Comparison of ENCODE assay signal across 1 cellular context in the genomic region with DNA sequence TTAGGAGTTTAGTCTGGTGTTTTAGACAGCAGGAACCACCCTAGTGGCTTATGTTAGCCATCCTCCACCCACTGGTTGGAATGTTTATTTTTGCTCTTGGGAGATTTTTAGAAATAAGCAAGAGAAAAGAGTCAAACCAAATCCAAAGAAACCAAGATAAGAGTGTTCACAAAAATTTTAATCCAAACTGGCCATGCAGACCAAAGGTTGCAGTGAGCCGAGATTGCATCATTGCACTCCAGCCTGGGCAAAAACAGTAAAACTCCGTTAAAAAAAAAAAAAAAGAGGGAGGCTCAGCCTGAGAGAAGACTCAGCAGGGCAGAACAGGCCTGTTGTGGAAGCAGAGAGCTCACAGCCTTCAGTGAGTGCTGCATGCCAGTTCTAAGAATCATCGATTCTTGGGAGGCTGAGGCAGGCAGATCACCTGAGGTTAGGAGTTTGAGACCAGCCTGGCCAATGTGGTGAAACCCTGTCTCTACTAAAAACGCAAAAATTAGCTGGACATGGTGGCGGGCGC.
A peak's percentile ranks its signal among the peaks of the same experiment; 100 is the strongest.
TF ChIP-seq lines count a peak whose summit lies in the region.

No MANE protein-coding gene starts in this region.

TF ChIP-seq in HepG2, 621 proteins besides CTCF, POLR2A, EP300 and RAD21 (continued from another document and continues in another):
- TF ChIP-seq, protein P1, sequence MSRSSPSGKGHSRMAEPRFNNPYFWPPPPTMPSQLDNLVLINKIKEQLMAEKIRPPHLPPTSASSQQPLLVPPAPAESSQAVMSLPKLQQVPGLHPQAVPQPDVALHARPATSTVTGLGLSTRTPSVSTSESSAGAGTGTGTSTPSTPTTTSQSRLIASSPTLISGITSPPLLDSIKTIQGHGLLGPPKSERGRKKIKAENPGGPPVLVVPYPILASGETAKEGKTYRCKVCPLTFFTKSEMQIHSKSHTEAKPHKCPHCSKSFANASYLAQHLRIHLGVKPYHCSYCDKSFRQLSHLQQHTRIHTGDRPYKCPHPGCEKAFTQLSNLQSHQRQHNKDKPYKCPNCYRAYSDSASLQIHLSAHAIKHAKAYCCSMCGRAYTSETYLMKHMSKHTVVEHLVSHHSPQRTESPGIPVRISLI (CRISPR knock-in tag; IDR thresholded peaks at IDR 0.05; ENCODE audit: borderline replicate concordance): peak; percentile 98
- TF ChIP-seq NCOA1 (CRISPR knock-in tag; IDR thresholded peaks at IDR 0.05) (0 out of 2 replicates have a peak, but pooled peaks have one; percentile 56), ZNF674 (CRISPR knock-in tag; IDR thresholded peaks at IDR 0.05; ENCODE audit: low read depth) (0 out of 2 replicates have a peak, but pooled peaks have one; percentile 8), ZNF770 (CRISPR knock-in tag; IDR thresholded peaks at IDR 0.05) (peak; percentile 73; the same call in 1 of the 2 replicates), RCOR2 (CRISPR knock-in tag; IDR thresholded peaks at IDR 0.05) (peak; percentile 80), HDAC1 (CRISPR knock-in tag; IDR thresholded peaks at IDR 0.05) (peak; percentile 37; the same call in 1 of the 2 replicates), NFKBIZ (CRISPR knock-in tag; IDR thresholded peaks at IDR 0.05) (no peak), KDM4B (CRISPR knock-in tag; IDR thresholded peaks at IDR 0.05) (no peak), ZSCAN9 (CRISPR knock-in tag; IDR thresholded peaks at IDR 0.05; ENCODE audit: borderline replicate concordance) (peak; percentile 61; the same call in 1 of the 2 replicates), ISL2 (CRISPR knock-in tag; IDR thresholded peaks at IDR 0.05) (peak; percentile 74), BRCA1 (CRISPR knock-in tag; IDR thresholded peaks at IDR 0.05) (no peak), NCOR1 (IDR thresholded peaks at IDR 0.05; ENCODE audit: borderline replicate concordance, low read length) (peak; percentile 48), ATF7 (IDR thresholded peaks at IDR 0.05) (peak; percentile 87), ATF7 (CRISPR knock-in tag; IDR thresholded peaks at IDR 0.05) (peak; percentile 47; the same call in 1 of the 2 replicates), ZNF296 (CRISPR knock-in tag; conservative IDR thresholded peaks at IDR 0.05) (no peak), REPIN1 (CRISPR knock-in tag; IDR thresholded peaks at IDR 0.05; ENCODE audit: borderline replicate concordance, low read depth) (peak; percentile 60; the same call in 1 of the 2 replicates), KLF16 (CRISPR knock-in tag; IDR thresholded peaks at IDR 0.05) (peak in 1 of 2 experiments; percentile 49; a peak in 1 of 4 replicates), PPARG (CRISPR knock-in tag; conservative IDR thresholded peaks at IDR 0.05) (peak; percentile 92), ZNF878 (CRISPR knock-in tag; IDR thresholded peaks at IDR 0.05) (peak; percentile 45; the same call in 1 of the 2 replicates), KDM5B (CRISPR knock-in tag; IDR thresholded peaks at IDR 0.05; ENCODE audit: borderline replicate concordance) (peak; percentile 34; the same call in 1 of the 2 replicates), ZSCAN25 (CRISPR knock-in tag; IDR thresholded peaks at IDR 0.05) (0 out of 2 replicates have a peak, but pooled peaks have one; percentile 46), U2AF2 (IDR thresholded peaks at IDR 0.05; ENCODE audit: low read depth, low read length) (no peak), FOXK2 (IDR thresholded peaks at IDR 0.05) (no peak), MLXIP (CRISPR knock-in tag; IDR thresholded peaks at IDR 0.05; ENCODE audit: borderline replicate concordance) (no peak), ZMYM3 (CRISPR knock-in tag; IDR thresholded peaks at IDR 0.05) (peak; percentile 42), CREM (IDR thresholded peaks at IDR 0.05) (peak; percentile 47; the same call in 1 of the 2 replicates), CREM (CRISPR knock-in tag; IDR thresholded peaks at IDR 0.05) (no peak), KDM1A (CRISPR knock-in tag; IDR thresholded peaks at IDR 0.05) (peak; percentile 60), FOXA3 (CRISPR knock-in tag; IDR thresholded peaks at IDR 0.05) (peak; percentile 55), ELF4 (CRISPR knock-in tag; IDR thresholded peaks at IDR 0.05; ENCODE audit: borderline replicate concordance) (0 out of 2 replicates have a peak, but pooled peaks have one; percentile 42)
- TF ChIP-seq, protein P2, sequence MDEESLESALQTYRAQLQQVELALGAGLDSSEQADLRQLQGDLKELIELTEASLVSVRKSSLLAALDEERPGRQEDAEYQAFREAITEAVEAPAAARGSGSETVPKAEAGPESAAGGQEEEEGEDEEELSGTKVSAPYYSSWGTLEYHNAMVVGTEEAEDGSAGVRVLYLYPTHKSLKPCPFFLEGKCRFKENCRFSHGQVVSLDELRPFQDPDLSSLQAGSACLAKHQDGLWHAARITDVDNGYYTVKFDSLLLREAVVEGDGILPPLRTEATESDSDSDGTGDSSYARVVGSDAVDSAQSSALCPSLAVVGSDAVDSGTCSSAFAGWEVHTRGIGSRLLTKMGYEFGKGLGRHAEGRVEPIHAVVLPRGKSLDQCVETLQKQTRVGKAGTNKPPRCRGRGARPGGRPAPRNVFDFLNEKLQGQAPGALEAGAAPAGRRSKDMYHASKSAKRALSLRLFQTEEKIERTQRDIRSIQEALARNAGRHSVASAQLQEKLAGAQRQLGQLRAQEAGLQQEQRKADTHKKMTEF (CRISPR knock-in tag; IDR thresholded peaks at IDR 0.05): peak; percentile 64; the same call in 1 of the 2 replicates
- TF ChIP-seq, protein P3, sequence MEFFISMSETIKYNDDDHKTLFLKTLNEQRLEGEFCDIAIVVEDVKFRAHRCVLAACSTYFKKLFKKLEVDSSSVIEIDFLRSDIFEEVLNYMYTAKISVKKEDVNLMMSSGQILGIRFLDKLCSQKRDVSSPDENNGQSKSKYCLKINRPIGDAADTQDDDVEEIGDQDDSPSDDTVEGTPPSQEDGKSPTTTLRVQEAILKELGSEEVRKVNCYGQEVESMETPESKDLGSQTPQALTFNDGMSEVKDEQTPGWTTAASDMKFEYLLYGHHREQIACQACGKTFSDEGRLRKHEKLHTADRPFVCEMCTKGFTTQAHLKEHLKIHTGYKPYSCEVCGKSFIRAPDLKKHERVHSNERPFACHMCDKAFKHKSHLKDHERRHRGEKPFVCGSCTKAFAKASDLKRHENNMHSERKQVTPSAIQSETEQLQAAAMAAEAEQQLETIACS (CRISPR knock-in tag; IDR thresholded peaks at IDR 0.05): no peak
- TF ChIP-seq, protein P4, sequence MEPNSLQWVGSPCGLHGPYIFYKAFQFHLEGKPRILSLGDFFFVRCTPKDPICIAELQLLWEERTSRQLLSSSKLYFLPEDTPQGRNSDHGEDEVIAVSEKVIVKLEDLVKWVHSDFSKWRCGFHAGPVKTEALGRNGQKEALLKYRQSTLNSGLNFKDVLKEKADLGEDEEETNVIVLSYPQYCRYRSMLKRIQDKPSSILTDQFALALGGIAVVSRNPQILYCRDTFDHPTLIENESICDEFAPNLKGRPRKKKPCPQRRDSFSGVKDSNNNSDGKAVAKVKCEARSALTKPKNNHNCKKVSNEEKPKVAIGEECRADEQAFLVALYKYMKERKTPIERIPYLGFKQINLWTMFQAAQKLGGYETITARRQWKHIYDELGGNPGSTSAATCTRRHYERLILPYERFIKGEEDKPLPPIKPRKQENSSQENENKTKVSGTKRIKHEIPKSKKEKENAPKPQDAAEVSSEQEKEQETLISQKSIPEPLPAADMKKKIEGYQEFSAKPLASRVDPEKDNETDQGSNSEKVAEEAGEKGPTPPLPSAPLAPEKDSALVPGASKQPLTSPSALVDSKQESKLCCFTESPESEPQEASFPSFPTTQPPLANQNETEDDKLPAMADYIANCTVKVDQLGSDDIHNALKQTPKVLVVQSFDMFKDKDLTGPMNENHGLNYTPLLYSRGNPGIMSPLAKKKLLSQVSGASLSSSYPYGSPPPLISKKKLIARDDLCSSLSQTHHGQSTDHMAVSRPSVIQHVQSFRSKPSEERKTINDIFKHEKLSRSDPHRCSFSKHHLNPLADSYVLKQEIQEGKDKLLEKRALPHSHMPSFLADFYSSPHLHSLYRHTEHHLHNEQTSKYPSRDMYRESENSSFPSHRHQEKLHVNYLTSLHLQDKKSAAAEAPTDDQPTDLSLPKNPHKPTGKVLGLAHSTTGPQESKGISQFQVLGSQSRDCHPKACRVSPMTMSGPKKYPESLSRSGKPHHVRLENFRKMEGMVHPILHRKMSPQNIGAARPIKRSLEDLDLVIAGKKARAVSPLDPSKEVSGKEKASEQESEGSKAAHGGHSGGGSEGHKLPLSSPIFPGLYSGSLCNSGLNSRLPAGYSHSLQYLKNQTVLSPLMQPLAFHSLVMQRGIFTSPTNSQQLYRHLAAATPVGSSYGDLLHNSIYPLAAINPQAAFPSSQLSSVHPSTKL (CRISPR knock-in tag; IDR thresholded peaks at IDR 0.05): peak; percentile 59
- TF ChIP-seq, protein P5, sequence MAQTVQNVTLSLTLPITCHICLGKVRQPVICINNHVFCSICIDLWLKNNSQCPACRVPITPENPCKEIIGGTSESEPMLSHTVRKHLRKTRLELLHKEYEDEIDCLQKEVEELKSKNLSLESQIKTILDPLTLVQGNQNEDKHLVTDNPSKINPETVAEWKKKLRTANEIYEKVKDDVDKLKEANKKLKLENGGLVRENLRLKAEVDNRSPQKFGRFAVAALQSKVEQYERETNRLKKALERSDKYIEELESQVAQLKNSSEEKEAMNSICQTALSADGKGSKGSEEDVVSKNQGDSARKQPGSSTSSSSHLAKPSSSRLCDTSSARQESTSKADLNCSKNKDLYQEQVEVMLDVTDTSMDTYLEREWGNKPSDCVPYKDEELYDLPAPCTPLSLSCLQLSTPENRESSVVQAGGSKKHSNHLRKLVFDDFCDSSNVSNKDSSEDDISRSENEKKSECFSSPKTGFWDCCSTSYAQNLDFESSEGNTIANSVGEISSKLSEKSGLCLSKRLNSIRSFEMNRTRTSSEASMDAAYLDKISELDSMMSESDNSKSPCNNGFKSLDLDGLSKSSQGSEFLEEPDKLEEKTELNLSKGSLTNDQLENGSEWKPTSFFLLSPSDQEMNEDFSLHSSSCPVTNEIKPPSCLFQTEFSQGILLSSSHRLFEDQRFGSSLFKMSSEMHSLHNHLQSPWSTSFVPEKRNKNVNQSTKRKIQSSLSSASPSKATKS (CRISPR knock-in tag; IDR thresholded peaks at IDR 0.05): no peak
- TF ChIP-seq, protein P6, sequence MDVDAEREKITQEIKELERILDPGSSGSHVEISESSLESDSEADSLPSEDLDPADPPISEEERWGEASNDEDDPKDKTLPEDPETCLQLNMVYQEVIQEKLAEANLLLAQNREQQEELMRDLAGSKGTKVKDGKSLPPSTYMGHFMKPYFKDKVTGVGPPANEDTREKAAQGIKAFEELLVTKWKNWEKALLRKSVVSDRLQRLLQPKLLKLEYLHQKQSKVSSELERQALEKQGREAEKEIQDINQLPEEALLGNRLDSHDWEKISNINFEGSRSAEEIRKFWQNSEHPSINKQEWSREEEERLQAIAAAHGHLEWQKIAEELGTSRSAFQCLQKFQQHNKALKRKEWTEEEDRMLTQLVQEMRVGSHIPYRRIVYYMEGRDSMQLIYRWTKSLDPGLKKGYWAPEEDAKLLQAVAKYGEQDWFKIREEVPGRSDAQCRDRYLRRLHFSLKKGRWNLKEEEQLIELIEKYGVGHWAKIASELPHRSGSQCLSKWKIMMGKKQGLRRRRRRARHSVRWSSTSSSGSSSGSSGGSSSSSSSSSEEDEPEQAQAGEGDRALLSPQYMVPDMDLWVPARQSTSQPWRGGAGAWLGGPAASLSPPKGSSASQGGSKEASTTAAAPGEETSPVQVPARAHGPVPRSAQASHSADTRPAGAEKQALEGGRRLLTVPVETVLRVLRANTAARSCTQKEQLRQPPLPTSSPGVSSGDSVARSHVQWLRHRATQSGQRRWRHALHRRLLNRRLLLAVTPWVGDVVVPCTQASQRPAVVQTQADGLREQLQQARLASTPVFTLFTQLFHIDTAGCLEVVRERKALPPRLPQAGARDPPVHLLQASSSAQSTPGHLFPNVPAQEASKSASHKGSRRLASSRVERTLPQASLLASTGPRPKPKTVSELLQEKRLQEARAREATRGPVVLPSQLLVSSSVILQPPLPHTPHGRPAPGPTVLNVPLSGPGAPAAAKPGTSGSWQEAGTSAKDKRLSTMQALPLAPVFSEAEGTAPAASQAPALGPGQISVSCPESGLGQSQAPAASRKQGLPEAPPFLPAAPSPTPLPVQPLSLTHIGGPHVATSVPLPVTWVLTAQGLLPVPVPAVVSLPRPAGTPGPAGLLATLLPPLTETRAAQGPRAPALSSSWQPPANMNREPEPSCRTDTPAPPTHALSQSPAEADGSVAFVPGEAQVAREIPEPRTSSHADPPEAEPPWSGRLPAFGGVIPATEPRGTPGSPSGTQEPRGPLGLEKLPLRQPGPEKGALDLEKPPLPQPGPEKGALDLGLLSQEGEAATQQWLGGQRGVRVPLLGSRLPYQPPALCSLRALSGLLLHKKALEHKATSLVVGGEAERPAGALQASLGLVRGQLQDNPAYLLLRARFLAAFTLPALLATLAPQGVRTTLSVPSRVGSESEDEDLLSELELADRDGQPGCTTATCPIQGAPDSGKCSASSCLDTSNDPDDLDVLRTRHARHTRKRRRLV (CRISPR knock-in tag; IDR thresholded peaks at IDR 0.05): no peak
